In the genomic region with DNA sequence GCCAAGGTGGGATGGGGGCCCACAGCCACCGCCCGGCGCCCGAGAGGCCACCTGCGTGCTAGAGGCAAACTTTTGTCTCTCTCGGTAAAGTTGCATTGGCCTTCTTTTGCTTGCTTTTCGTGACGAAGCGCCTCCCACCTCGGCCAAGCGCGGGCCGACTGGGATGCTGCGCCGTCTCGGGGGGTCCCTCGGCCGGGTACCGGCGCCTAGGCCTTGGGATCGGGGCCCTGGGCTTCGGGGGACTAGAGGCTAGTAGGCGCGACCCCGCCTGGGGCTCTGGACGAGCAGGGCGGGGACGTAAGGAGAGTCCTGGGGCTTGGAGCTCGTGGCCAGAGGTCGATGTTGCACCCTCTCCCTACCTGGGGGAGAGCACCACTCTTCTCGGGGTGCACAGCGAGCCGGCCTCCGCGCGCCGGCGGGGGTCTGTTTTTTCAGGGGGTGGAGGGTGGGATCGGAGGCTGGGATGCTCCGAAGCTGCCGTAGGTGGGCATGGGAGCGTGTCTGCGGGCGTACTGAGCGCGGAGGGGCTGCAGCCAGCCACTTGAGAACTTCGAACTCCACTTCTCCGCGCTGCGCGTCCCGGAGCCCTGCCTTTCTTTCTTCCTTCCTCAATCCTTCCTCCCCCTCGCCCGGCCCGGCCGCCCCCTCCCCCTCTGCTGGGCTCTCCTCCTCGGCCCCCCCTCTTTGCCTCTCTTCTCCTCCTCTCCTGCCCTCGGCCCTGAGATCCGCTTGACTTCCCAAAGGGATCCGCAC, we compare ENCODE assay signal across 8 cellular contexts. TPM values are rescaled to one million over a fixed set of nuclear protein-coding genes. Genes with fewer than 3 reads are reported as not detected.
DNase-seq lines count a peak whose midpoint lies in the region; ATAC-seq and TF ChIP-seq lines count a peak whose summit lies in the region.

No MANE protein-coding gene starts in this region.

- peak overlapping the region; percentile 70 for H3K4me3 ChIP-seq in A673 (ENCODE audit: low read depth, low read length, poor library complexity, severe bottlenecking)
- peak overlapping the region; percentile 85 for H3K4me3 ChIP-seq in HUES6 (ENCODE audit: low read depth, low read length)
- peak overlapping the region; percentile 40 for H3K4me3 ChIP-seq in colonic mucosa
- peak overlapping the region; percentile 56 to 58 for H3K4me3 ChIP-seq in mucosa of rectum (ENCODE audit: low read length in 2 of 2)

- no peak for ATAC-seq in GM18519 (IDR thresholded peaks at IDR 0.05; ENCODE audit: low FRiP score, unreplicated experiment)

- no peak for TF ChIP-seq CTCF in A673 (conservative IDR thresholded peaks at IDR 0.05; ENCODE audit: low read depth, low read length)
- no peak for TF ChIP-seq CTCF in colonic mucosa (IDR thresholded peaks at IDR 0.05)

- CTCF ChIA-PET in A673 (lab: Charles Lee) = interaction anchor here (0.6 to 1.2 kb wide), 3 partner anchors 8 to 484 kb away, joined by 3 read pairs; no protein-coding TSS in a partner anchor

- H3K27me3 ChIP-seq in A673 (replicated peaks; ENCODE audit: insufficient read depth, low read depth, low read length, poor library complexity) (no peaks in the 10 kb centered on the region), HUES6 (ENCODE audit: control insufficient read depth, insufficient read depth, low read length) (no peaks in the 10 kb centered on the region), colonic mucosa (peaks cover 47% of the 10 kb centered on the region), mucosa of rectum (ENCODE audit: control insufficient read depth in 2 of 2, insufficient read depth in 2 of 2, low read length in 2 of 2) (peaks cover 19 to 21% of the 10 kb centered on the region in 2 donors)

- DNase-seq in A673 (ENCODE audit: low spot score) (peak; percentile 54), colonic mucosa (peak; percentile 31), T-helper 9 cell (no peak), inferior parietal cortex (ENCODE audit: extremely low spot score) (no peak), NCI-H2227 (lab: John Stamatoyannopoulos, UW; ENCODE audit: unreplicated experiment) (no peak)

- peak overlapping the region; percentile 79 for H3K9ac ChIP-seq in HUES6 (ENCODE audit: low read length)
- peak overlapping the region in 1 of 2 donors; percentile 3 for H3K9ac ChIP-seq in colonic mucosa (ENCODE audit: low read depth in 2 of 2, low read length in 2 of 2)
- peak overlapping the region in 1 of 2 donors; percentile 38 for H3K9ac ChIP-seq in mucosa of rectum (ENCODE audit: low read depth in 1 of 2, low read length in 2 of 2)

- H3K9me3 ChIP-seq in A673 (ENCODE audit: low read depth, low read length, poor library complexity, severe bottlenecking) (no peaks in the 10 kb centered on the region), HUES6 (ENCODE audit: control insufficient read depth, insufficient read depth, low read depth, low read length) (no peaks in the 10 kb centered on the region), colonic mucosa (no peaks in the 10 kb centered on the region), mucosa of rectum (ENCODE audit: control insufficient read depth in 2 of 2, low read length in 2 of 2) (no peaks in the 10 kb centered on the region)

- H3K4me1 ChIP-seq in A673 (ENCODE audit: insufficient read depth, low read length, poor library complexity, severe bottlenecking) (peaks cover 38% of the 10 kb centered on the region), HUES6 (ENCODE audit: control insufficient read depth, insufficient read depth, low read length) (peaks cover 51% of the 10 kb centered on the region), colonic mucosa (no peaks in the 10 kb centered on the region), mucosa of rectum (ENCODE audit: control insufficient read depth in 2 of 2, insufficient read depth in 2 of 2, low read length in 2 of 2) (peaks cover 7 to 38% of the 10 kb centered on the region in 2 donors)

- no TSS peak for BruUV-seq in A673 (replicated peaks; lab: Mats Ljungman, UMichigan)

- intact Hi-C loops in A673 (cut with micrococcal nuclease; ENCODE audit: unreplicated experiment) = loop anchor here (10.0 kb wide), 1 partner anchor 198 kb away; no protein-coding TSS in a partner anchor
- intact Hi-C loops in colonic mucosa (cut with DNase I) = loop anchor here (10.0 kb wide), 1 partner anchor 208 kb away; no protein-coding TSS in a partner anchor

- POLR2A ChIA-PET in A673 (lab: Charles Lee; ENCODE audit: low non-redundant PET) = no interaction called here

- H3K27ac ChIP-seq in A673 (ENCODE audit: low read depth, low read length, poor library complexity, severe bottlenecking) (peak overlapping the region; percentile 80), HUES6 (ENCODE audit: low read depth, low read length) (peak overlapping the region; percentile 63), colonic mucosa (peak overlapping the region; percentile 47), mucosa of rectum (ENCODE audit: low read depth in 2 of 2, low read length in 2 of 2) (peak overlapping the region; percentile 54 to 56)

- no peaks in the 10 kb centered on the region for H3K36me3 ChIP-seq in A673 (ENCODE audit: insufficient read depth, low read length, poor library complexity, severe bottlenecking)
- H3K36me3 ChIP-seq in HUES6 (ENCODE audit: control insufficient read depth, insufficient read depth, low read length) = no peaks in the 10 kb centered on the region
- H3K36me3 ChIP-seq in colonic mucosa = no peaks in the 10 kb centered on the region
- no peaks in the 10 kb centered on the region for H3K36me3 ChIP-seq in mucosa of rectum (ENCODE audit: control insufficient read depth in 2 of 2, insufficient read depth in 2 of 2, low read length in 2 of 2)

RNA-seq across cellular contexts. Expression of a gene that starts 0.7 kb away (rescaled TPM):
- total RNA-seq in A673 (2021) (8.1 and 10.4 TPM in 2 replicates), colonic mucosa (1 to 10 TPM; 1.3 to 2.0 TPM)

Comparison
In these comparisons a context has a peak if more than half of its experiments do, and no peak if none do; other contexts are left out.
1. DNase-seq: peak in A673 (single experiment) and colonic mucosa (single experiment); none in T-helper 9 cell (single experiment), inferior parietal cortex (single experiment) and NCI-H2227 (single experiment).
2. Peak in every context shown above with its lines, with median percentiles within 50 percentile points of each other: H3K27ac ChIP-seq and H3K4me3 ChIP-seq.